8 cellular contexts compared by ENCODE assay signal in genomic region chr20:3753098-3753497, GRCh38.
DNase-seq lines count a peak whose midpoint lies in the region; ATAC-seq and TF ChIP-seq lines count a peak whose summit lies in the region.

No MANE protein-coding gene starts in this region.

- no peaks in the 10 kb centered on the region for H3K36me3 ChIP-seq in SU-DHL-6 (ENCODE audit: low read length)

- no peaks in the 10 kb centered on the region for H3K79me2 ChIP-seq in SU-DHL-6 (ENCODE audit: insufficient read depth, low read length)

- TF ChIP-seq CTCF in SU-DHL-6 (IDR thresholded peaks at IDR 0.05; ENCODE audit: insufficient read depth, low read length, poor library complexity, severe bottlenecking) (peak; percentile 57), astrocyte of the cerebellum (IDR thresholded peaks at IDR 0.05; ENCODE audit: low read depth, low read length, missing control alignments) (peak; percentile 90)

- DNase-seq in GF-D8 (lab: John Stamatoyannopoulos, UW) (peak; percentile 14), LoVo (ENCODE audit: low spot score) (peak; percentile 23), astrocyte of the cerebellum (ENCODE audit: low read depth) (peak; percentile 55), hepatic stellate cell (ENCODE audit: low spot score) (peak; percentile 91)
- DNase-seq in stimulated activated CD4-positive, alpha-beta T cell treated with anti-CD3 and anti-CD28 coated beads, Interleukin-12 subunit alpha, Interleukin-12 subunit beta, amount 100 ng/mL, for 4 hours: peak; percentile 45

- in situ Hi-C loops in astrocyte of the cerebellum (cut with HindIII; ENCODE audit: low sequenced_read_pairs): no loop called here

- H3K27ac ChIP-seq in SU-DHL-6 (ENCODE audit: low read depth, low read length): no peak overlapping the region

- H3K9ac ChIP-seq in SU-DHL-6 (ENCODE audit: low read length): no peak overlapping the region

- H2AFZ ChIP-seq in SU-DHL-6 (ENCODE audit: low read depth, low read length, severe bottlenecking): no peak overlapping the region

- no peaks in the 10 kb centered on the region for H3K9me2 ChIP-seq in SU-DHL-6 (replicated peaks; ENCODE audit: insufficient read depth, low read length)

- H3K4me3 ChIP-seq in SU-DHL-6 (ENCODE audit: insufficient read depth, low read length, poor library complexity, severe bottlenecking): no peak overlapping the region
- no peak overlapping the region for H3K4me3 ChIP-seq in astrocyte of the cerebellum (ENCODE audit: low read depth, low read length)

- no peaks in the 10 kb centered on the region; the same call in 1 of the 2 replicates for H4K20me1 ChIP-seq in SU-DHL-6 (ENCODE audit: low read depth, low read length)

- no peak overlapping the region for H3K4me2 ChIP-seq in SU-DHL-6 (ENCODE audit: low read depth, low read length, poor library complexity, severe bottlenecking)

- H3F3A ChIP-seq in SU-DHL-6 (ENCODE audit: insufficient read depth): no peaks in the 10 kb centered on the region

- H3K9me3 ChIP-seq in SU-DHL-6 (ENCODE audit: insufficient read depth, low read length): no peaks in the 10 kb centered on the region

- ATAC-seq in HG02571 (IDR thresholded peaks at IDR 0.05; ENCODE audit: unreplicated experiment) (no peak), GM18520 (IDR thresholded peaks at IDR 0.05; ENCODE audit: unreplicated experiment) (no peak)

- H3K27me3 ChIP-seq in SU-DHL-6 (ENCODE audit: low read length): no peaks in the 10 kb centered on the region

Comparison
In these comparisons a context has a peak if more than half of its experiments do, and no peak if none do; other contexts are left out.
1. DNase-seq: peak in every context shown above with its lines; median percentile 91 in hepatic stellate cell; 55 in astrocyte of the cerebellum; 45 in stimulated activated CD4-positive, alpha-beta T cell treated with anti-CD3 and anti-CD28 coated beads, Interleukin-12 subunit alpha, Interleukin-12 subunit beta, amount 100 ng/mL, for 4 hours; 23 in LoVo; 14 in GF-D8.